In the genomic region with DNA sequence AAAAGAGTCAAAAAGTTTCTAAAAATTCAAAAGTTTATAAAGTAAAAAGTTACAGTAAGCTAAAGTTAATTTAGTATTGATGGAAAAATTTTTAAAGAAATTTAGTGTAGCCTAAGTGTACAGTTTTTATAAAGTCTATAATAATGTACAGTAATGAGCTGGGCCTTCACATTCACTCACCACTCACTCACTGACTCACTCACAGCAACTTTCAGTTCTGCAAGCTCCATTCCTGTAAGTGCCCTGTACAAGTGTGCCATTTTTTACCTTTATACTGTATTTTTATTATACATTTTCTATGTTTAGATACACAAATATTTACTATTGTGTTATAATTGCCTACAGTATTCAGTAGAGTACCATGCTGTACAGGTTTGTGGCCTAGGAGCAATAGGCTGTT, we compare ENCODE assay signal across 1 cellular context.
TF ChIP-seq lines count a peak whose summit lies in the region.

No MANE protein-coding gene starts in this region.

TF ChIP-seq in IMR-90, 13 proteins besides CTCF, POLR2A, EP300 and RAD21 (continued from another document):
- TF ChIP-seq, protein P1, sequence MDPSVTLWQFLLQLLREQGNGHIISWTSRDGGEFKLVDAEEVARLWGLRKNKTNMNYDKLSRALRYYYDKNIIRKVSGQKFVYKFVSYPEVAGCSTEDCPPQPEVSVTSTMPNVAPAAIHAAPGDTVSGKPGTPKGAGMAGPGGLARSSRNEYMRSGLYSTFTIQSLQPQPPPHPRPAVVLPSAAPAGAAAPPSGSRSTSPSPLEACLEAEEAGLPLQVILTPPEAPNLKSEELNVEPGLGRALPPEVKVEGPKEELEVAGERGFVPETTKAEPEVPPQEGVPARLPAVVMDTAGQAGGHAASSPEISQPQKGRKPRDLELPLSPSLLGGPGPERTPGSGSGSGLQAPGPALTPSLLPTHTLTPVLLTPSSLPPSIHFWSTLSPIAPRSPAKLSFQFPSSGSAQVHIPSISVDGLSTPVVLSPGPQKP (IDR thresholded peaks at IDR 0.05; ENCODE audit: borderline replicate concordance, low read depth, low read length): no peak
- TF ChIP-seq MAZ (IDR thresholded peaks at IDR 0.05; ENCODE audit: borderline replicate concordance, low read depth, low read length) (no peak), MAFK (IDR thresholded peaks at IDR 0.05; ENCODE audit: low read depth, low read length) (no peak), CEBPB (IDR thresholded peaks at IDR 0.05; ENCODE audit: low read depth, low read length) (no peak), BHLHE40 (IDR thresholded peaks at IDR 0.05; ENCODE audit: low read depth, low read length) (no peak), MXI1 (IDR thresholded peaks at IDR 0.05; ENCODE audit: borderline replicate concordance, low read depth, low read length) (no peak), RCOR1 (IDR thresholded peaks at IDR 0.05; ENCODE audit: insufficient replicate concordance, low read length) (no peak), CHD1 (IDR thresholded peaks at IDR 0.05; ENCODE audit: low read depth, low read length) (no peak)
